In genomic region chr3:11642455-11643162, GRCh38 we compare ENCODE assay signal across 8 cellular contexts. TPM values are rescaled to one million over a fixed set of nuclear protein-coding genes. Genes with fewer than 3 reads are reported as not detected.
DNase-seq lines count a peak whose midpoint lies in the region; ATAC-seq, FAIRE-seq and TF ChIP-seq lines count a peak whose summit lies in the region.

No MANE protein-coding gene starts in this region.

- CTCF ChIA-PET in activated CD4-positive, alpha-beta T cell treated with anti-CD3 and anti-CD28 coated beads for 36 hours (lab: Charles Lee) = interaction anchor here (1.2 to 1.6 kb wide), 2 partner anchors 9 to 16 kb away, joined by 3 to 7 read pairs; no protein-coding TSS in a partner anchor
- CTCF ChIA-PET in HepG2 (lab: Yijun Ruan, JAX; ENCODE audit: low intra/inter-chr PET ratio, low total read pairs) = no interaction called here

- H3K4me3 ChIP-seq in HepG2 (replicated peaks in 1 of 3; ENCODE audit: insufficient read depth in 1 of 3, low read depth in 2 of 3, low read length in 3 of 3) = peak overlapping the region; percentile 85 to 89 (median 88)

- H3K27me3 Mint-ChIP-seq in activated CD4-positive, alpha-beta T cell treated with anti-CD3 and anti-CD28 coated beads for 36 hours = no peaks in the 10 kb centered on the region

- TF ChIP-seq POLR2A in HepG2 (IDR thresholded peaks at IDR 0.05; ENCODE audit: insufficient read depth in 1 of 2, low read depth in 2 of 2, low read length in 2 of 2) = peak; percentile 64 to 73; a peak in 3 of 4 replicates

- H3K79me2 ChIP-seq in HepG2 (ENCODE audit: insufficient read depth, low read length) = peaks cover 57% of the 10 kb centered on the region

- TSS peak; percentile 88 for BruUV-seq in HepG2 (replicated peaks; lab: Mats Ljungman, UMichigan)

- H3K36me3 Mint-ChIP-seq in activated CD4-positive, alpha-beta T cell treated with anti-CD3 and anti-CD28 coated beads for 36 hours (ENCODE audit: low read depth) = peaks cover 20% of the 10 kb centered on the region

- no peak for TF ChIP-seq RAD21 in HepG2 (CRISPR knock-in tag; IDR thresholded peaks at IDR 0.05)

- H3K36me3 ChIP-seq in HepG2 (replicated peaks in 1 of 2; ENCODE audit: control insufficient read depth in 1 of 2, insufficient read depth in 2 of 2, low read length in 2 of 2) = peaks cover 0 to 5% of the 10 kb centered on the region in 2 experiments; a peak in 1 of 5 replicates

- peak overlapping the region; percentile 90 for H3K27ac ChIP-seq in HepG2 (ENCODE audit: extremely low read length, insufficient read depth, low read length)

- no peaks in the 10 kb centered on the region; a peak in 1 of 5 replicates for H3K27me3 ChIP-seq in HepG2 (ENCODE audit: control insufficient read depth in 1 of 2, insufficient read depth in 2 of 2, low read length in 2 of 2)

- peak; percentile 48 for ATAC-seq in HG02870 (IDR thresholded peaks at IDR 0.05; ENCODE audit: unreplicated experiment)
- peak; percentile 74 for ATAC-seq in activated CD4-positive, alpha-beta T cell treated with anti-CD3 and anti-CD28 coated beads for 36 hours
- ATAC-seq in HepG2 = peak; percentile 70

- WGBS in HepG2 (ENCODE audit: low lambda C conversion rate) = 0% methylated on average over 19 of the region's 41 CpGs

- POLR2A ChIA-PET in activated CD4-positive, alpha-beta T cell treated with anti-CD3 and anti-CD28 coated beads for 36 hours (lab: Charles Lee) = interaction anchor here (0.6 to 1.6 kb wide), 3 partner anchors 9 to 253 kb away, joined by 3 to 6 read pairs (median 4); no protein-coding TSS in a partner anchor
- POLR2A ChIA-PET in HepG2 (lab: Yijun Ruan, JAX) = interaction anchor here (1.6 to 2.0 kb wide), 4 partner anchors 17 to 52 kb away, joined by 8 to 15 read pairs (median 11); no protein-coding TSS in a partner anchor

- H3K4me1 Mint-ChIP-seq in activated CD4-positive, alpha-beta T cell treated with anti-CD3 and anti-CD28 coated beads for 36 hours = peaks cover 44% of the 10 kb centered on the region

- intact Hi-C loops in activated CD4-positive, alpha-beta T cell treated with anti-CD3 and anti-CD28 coated beads for 36 hours (cut with DNase I, micrococcal nuclease) = loop anchor here (1.0 to 10.0 kb wide), 10 partner anchors 16 to 1850 kb away; partner anchors contain the start of genes ARPC4 (in 1 of the 2), MKRN2 (in 1 of the 2) and TADA3 (in 1 of the 2)
- intact Hi-C loops in HepG2 (cut with micrococcal nuclease; ENCODE audit: unreplicated experiment) = loop anchor here (1.0 to 5.0 kb wide), 3 partner anchors 24 to 51 kb away; no protein-coding TSS in a partner anchor

- H3K4me3 Mint-ChIP-seq in activated CD4-positive, alpha-beta T cell treated with anti-CD3 and anti-CD28 coated beads for 36 hours = peak overlapping the region; percentile 99

- TF ChIP-seq EP300 in HepG2 (IDR thresholded peaks at IDR 0.05; ENCODE audit: low read depth in 2 of 2, low read length in 2 of 2) (no peak), HepG2 (CRISPR knock-in tag; IDR thresholded peaks at IDR 0.05; ENCODE audit: borderline replicate concordance) (peak; percentile 9; the same call in 1 of the 2 replicates)

- H3K9me3 Mint-ChIP-seq in activated CD4-positive, alpha-beta T cell treated with anti-CD3 and anti-CD28 coated beads for 36 hours (ENCODE audit: low read depth) = no peaks in the 10 kb centered on the region

- H3K4me1 ChIP-seq in HepG2 (ENCODE audit: insufficient read depth, low read length) = peaks cover 37% of the 10 kb centered on the region

- H3K9ac ChIP-seq in HepG2 (ENCODE audit: insufficient read depth, low read depth, low read length) = peak overlapping the region; percentile 87

- H3K4me2 ChIP-seq in HepG2 (ENCODE audit: low read depth, low read length) = peak overlapping the region; percentile 83

- H4K20me1 ChIP-seq in HepG2 (ENCODE audit: insufficient read depth, low read length) = no peaks in the 10 kb centered on the region; the same call in 1 of the 2 replicates

- in situ Hi-C loops in HepG2 (cut with HindIII; ENCODE audit: extremely low pct_ligation_motif_present, low pct_unique_long_range_greater_than_20kb) = loop anchor here (5.0 kb wide), 1 partner anchor 50 kb away; no protein-coding TSS in a partner anchor

- FAIRE-seq in HepG2 (lab: Jason Lieb, UNC) = no peak

- H3K9me3 ChIP-seq in HepG2 (ENCODE audit: low read length) = no peaks in the 10 kb centered on the region

- TF ChIP-seq CTCF in HepG2 (CRISPR knock-in tag; IDR thresholded peaks at IDR 0.05) = peak; percentile 26

- no peak overlapping the region for H2AFZ ChIP-seq in HepG2 (ENCODE audit: low read length)

- peak; percentile 23 for DNase-seq in NCI-H510A treated with DMSO at 0.1 percent for 48 hours (lab: John Stamatoyannopoulos, UW)
- DNase-seq in NCI-H510A (lab: John Stamatoyannopoulos, UW) = no peak
- DNase-seq in NCI-H2171 treated with DMSO at 0.1 percent for 48 hours (lab: John Stamatoyannopoulos, UW) = peak; percentile 78
- DNase-seq in activated CD4-positive, alpha-beta T cell treated with anti-CD3 and anti-CD28 coated beads for 36 hours = peak; percentile 81
- DNase-seq in dedifferentiated amniotic fluid mesenchymal stem cell (ENCODE audit: extremely low spot score) = peak; percentile 58
- peak; percentile 70 for DNase-seq in HepG2 (ENCODE audit: low spot score)
- peak; percentile 61 for DNase-seq in stimulated activated CD4-positive, alpha-beta T cell treated with anti-CD3 and anti-CD28 coated beads, Interleukin-4, amount 100 ng/mL, for 24 hours

- H3K27ac Mint-ChIP-seq in activated CD4-positive, alpha-beta T cell treated with anti-CD3 and anti-CD28 coated beads for 36 hours = peak overlapping the region; percentile 99

TF ChIP-seq in HepG2, 621 proteins besides CTCF, POLR2A, EP300 and RAD21 (continues in another document):
- TF ChIP-seq SOX5 (CRISPR knock-in tag; IDR thresholded peaks at IDR 0.05; ENCODE audit: borderline replicate concordance) = peak; percentile 29; the same call in 1 of the 2 replicates
- no peak for TF ChIP-seq NFYB (CRISPR knock-in tag; IDR thresholded peaks at IDR 0.05)
- TF ChIP-seq ATF3 (CRISPR knock-in tag; IDR thresholded peaks at IDR 0.05) = no peak
- TF ChIP-seq ZNF562 (CRISPR knock-in tag; IDR thresholded peaks at IDR 0.05; ENCODE audit: borderline replicate concordance) = no peak
- peak; percentile 38; the same call in 1 of the 2 replicates for TF ChIP-seq DR1 (CRISPR knock-in tag; IDR thresholded peaks at IDR 0.05)
- no peak for TF ChIP-seq SMAD9 (CRISPR knock-in tag; IDR thresholded peaks at IDR 0.05)
- peak; percentile 37; the same call in 1 of the 2 replicates for TF ChIP-seq REPIN1 (CRISPR knock-in tag; IDR thresholded peaks at IDR 0.05; ENCODE audit: borderline replicate concordance, low read depth)
- peak; percentile 52 for TF ChIP-seq ZFX (CRISPR knock-in tag; IDR thresholded peaks at IDR 0.05; ENCODE audit: low read depth)
- peak; percentile 79 to 86 for TF ChIP-seq HMGXB4 (CRISPR knock-in tag; IDR thresholded peaks at IDR 0.05; ENCODE audit: borderline replicate concordance in 1 of 2, low read depth in 1 of 2)
- TF ChIP-seq PPARG (CRISPR knock-in tag; conservative IDR thresholded peaks at IDR 0.05) = 0 out of 2 replicates have a peak, but pooled peaks have one; percentile 9
- no peak for TF ChIP-seq NONO (IDR thresholded peaks at IDR 0.05)
- TF ChIP-seq NONO (CRISPR knock-in tag; conservative IDR thresholded peaks at IDR 0.05) = peak; percentile 60; the same call in 1 of the 2 replicates

RNA-seq across cellular contexts. Expression of gene VGLL4, which starts 1.1 kb away (rescaled TPM):
- 10 to 100 TPM; 24.4 to 24.9 TPM for total RNA-seq in activated CD4-positive, alpha-beta T cell treated with anti-CD3 and anti-CD28 coated beads for 36 hours
- total RNA-seq in HepG2 (2016; rRNA removed; fragmentation: Illumina TruSeq; extraction: Trizol) = 19.8 and 23.2 TPM in 2 replicates
- total RNA-seq in HepG2 (2016; cell fraction: cytosol; rRNA removed; fragmentation: Illumina TruSeq; extraction: Trizol; ENCODE audit: low read depth) = 5.7 and 6.9 TPM in 2 replicates
- 17.4 and 24.9 TPM in 2 replicates for total RNA-seq in HepG2 (2016; cell fraction: insoluble cytoplasmic fraction; rRNA removed; fragmentation: Illumina TruSeq; extraction: Trizol)
- total RNA-seq in HepG2 (2016; cell fraction: membrane; rRNA removed; fragmentation: Illumina TruSeq; extraction: Trizol) = 14.9 and 15.9 TPM in 2 replicates
- 19.1 and 24.5 TPM in 2 replicates for total RNA-seq in HepG2 (2016; cell fraction: nucleus; rRNA removed; fragmentation: Illumina TruSeq; extraction: Trizol)
- 37.9 and 39.0 TPM in 2 replicates for polyA plus RNA-seq in HepG2 (2011; rRNA removed)
- polyA plus RNA-seq in HepG2 (2011; cell fraction: cytosol; rRNA removed) = 24.5 and 31.8 TPM in 2 replicates
- 60.5 and 94.9 TPM in 2 replicates for polyA plus RNA-seq in HepG2 (2011; cell fraction: nucleus; rRNA removed)
- 19.7 and 20.7 TPM in 2 replicates for polyA plus RNA-seq in HepG2 (2012)
- 11.7 and 14.1 TPM in 2 replicates for polyA plus RNA-seq in HepG2 (2016; cell fraction: cytosol; fragmentation: Illumina TruSeq; extraction: Trizol; ENCODE audit: low read depth)
- 18.4 and 22.3 TPM in 2 replicates for polyA plus RNA-seq in HepG2 (2016; cell fraction: insoluble cytoplasmic fraction; fragmentation: Illumina TruSeq; extraction: Trizol; ENCODE audit: low read depth)
- polyA plus RNA-seq in HepG2 (2016; cell fraction: membrane; fragmentation: Illumina TruSeq; extraction: Trizol; ENCODE audit: low read depth) = 14.3 and 15.7 TPM in 2 replicates
- 25.1 and 27.2 TPM in 2 replicates for polyA plus RNA-seq in HepG2 (2016; cell fraction: nucleus; fragmentation: Illumina TruSeq; extraction: Trizol; ENCODE audit: insufficient read depth, low read depth)
- polyA minus RNA-seq in HepG2 (2011; rRNA and poly(A)+ RNA removed; ENCODE audit: low replicate concordance) = 34.5 and 40.7 TPM in 2 replicates
- 14.9 and 16.5 TPM in 2 replicates for polyA minus RNA-seq in HepG2 (2011; cell fraction: cytosol; rRNA and poly(A)+ RNA removed)
- 53.2 and 54.6 TPM in 2 replicates for polyA minus RNA-seq in HepG2 (2011; cell fraction: nucleus; rRNA and poly(A)+ RNA removed)
